2 cellular contexts compared by ENCODE assay signal in genomic region chr22:41305646-41306045, GRCh38.
TF ChIP-seq lines count a peak whose summit lies in the region.

No MANE protein-coding gene starts in this region.

TF ChIP-seq in K562, 482 proteins besides CTCF, POLR2A, EP300 and RAD21 (continued from another document):
- TF ChIP-seq, protein P1, sequence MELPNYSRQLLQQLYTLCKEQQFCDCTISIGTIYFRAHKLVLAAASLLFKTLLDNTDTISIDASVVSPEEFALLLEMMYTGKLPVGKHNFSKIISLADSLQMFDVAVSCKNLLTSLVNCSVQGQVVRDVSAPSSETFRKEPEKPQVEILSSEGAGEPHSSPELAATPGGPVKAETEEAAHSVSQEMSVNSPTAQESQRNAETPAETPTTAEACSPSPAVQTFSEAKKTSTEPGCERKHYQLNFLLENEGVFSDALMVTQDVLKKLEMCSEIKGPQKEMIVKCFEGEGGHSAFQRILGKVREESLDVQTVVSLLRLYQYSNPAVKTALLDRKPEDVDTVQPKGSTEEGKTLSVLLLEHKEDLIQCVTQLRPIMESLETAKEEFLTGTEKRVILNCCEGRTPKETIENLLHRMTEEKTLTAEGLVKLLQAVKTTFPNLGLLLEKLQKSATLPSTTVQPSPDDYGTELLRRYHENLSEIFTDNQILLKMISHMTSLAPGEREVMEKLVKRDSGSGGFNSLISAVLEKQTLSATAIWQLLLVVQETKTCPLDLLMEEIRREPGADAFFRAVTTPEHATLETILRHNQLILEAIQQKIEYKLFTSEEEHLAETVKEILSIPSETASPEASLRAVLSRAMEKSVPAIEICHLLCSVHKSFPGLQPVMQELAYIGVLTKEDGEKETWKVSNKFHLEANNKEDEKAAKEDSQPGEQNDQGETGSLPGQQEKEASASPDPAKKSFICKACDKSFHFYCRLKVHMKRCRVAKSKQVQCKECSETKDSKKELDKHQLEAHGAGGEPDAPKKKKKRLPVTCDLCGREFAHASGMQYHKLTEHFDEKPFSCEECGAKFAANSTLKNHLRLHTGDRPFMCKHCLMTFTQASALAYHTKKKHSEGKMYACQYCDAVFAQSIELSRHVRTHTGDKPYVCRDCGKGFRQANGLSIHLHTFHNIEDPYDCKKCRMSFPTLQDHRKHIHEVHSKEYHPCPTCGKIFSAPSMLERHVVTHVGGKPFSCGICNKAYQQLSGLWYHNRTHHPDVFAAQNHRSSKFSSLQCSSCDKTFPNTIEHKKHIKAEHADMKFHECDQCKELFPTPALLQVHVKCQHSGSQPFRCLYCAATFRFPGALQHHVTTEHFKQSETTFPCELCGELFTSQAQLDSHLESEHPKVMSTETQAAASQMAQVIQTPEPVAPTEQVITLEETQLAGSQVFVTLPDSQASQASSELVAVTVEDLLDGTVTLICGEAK (IDR thresholded peaks at IDR 0.05): no peak
- TF ChIP-seq, protein P1 (CRISPR knock-in tag; IDR thresholded peaks at IDR 0.05): no peak
- TF ChIP-seq ZNF586 (CRISPR knock-in tag; conservative IDR thresholded peaks at IDR 0.05) (no peak), ASH1L (IDR thresholded peaks at IDR 0.05; ENCODE audit: borderline replicate concordance, low read depth, partially characterized antibody) (no peak), FUS (optimal IDR thresholded peaks at IDR 0.05; ENCODE audit: low read depth, low read length) (no peak), ZNF133 (CRISPR knock-in tag; IDR thresholded peaks at IDR 0.05) (no peak), ZSCAN29 (IDR thresholded peaks at IDR 0.05) (no peak), NR4A1 (CRISPR knock-in tag; IDR thresholded peaks at IDR 0.05) (no peak), NR4A1 (tag; IDR thresholded peaks at IDR 0.05) (no peak), NONO (IDR thresholded peaks at IDR 0.05; ENCODE audit: low read depth in 2 of 2, low read length in 1 of 2) (no peak), ZNF778 (CRISPR knock-in tag; IDR thresholded peaks at IDR 0.05) (no peak)

TF ChIP-seq in liver, 16 proteins besides CTCF, POLR2A, EP300 and RAD21:
- TF ChIP-seq ZBTB33 (IDR thresholded peaks at IDR 0.05): no peak
- no peak for TF ChIP-seq GABPA (IDR thresholded peaks at IDR 0.05 in 1 of 2, conservative IDR thresholded peaks at IDR 0.05 in 1 of 2)
- no peak for TF ChIP-seq FOXA2 (IDR thresholded peaks at IDR 0.05)
- TF ChIP-seq HNF4G (IDR thresholded peaks at IDR 0.05): no peak
- TF ChIP-seq REST (IDR thresholded peaks at IDR 0.05): no peak
- no peak for TF ChIP-seq NR2F2 (IDR thresholded peaks at IDR 0.05)
- TF ChIP-seq, protein P2, sequence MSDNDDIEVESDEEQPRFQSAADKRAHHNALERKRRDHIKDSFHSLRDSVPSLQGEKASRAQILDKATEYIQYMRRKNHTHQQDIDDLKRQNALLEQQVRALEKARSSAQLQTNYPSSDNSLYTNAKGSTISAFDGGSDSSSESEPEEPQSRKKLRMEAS (IDR thresholded peaks at IDR 0.05): no peak
- no peak for TF ChIP-seq SP1 (IDR thresholded peaks at IDR 0.05)
